In genomic region chr20:63942250-63943006, GRCh38 we compare ENCODE assay signal across 8 cellular contexts. TPM values are rescaled to one million over a fixed set of nuclear protein-coding genes. Genes with fewer than 3 reads are reported as not detected.
DNase-seq lines count a peak whose midpoint lies in the region; ATAC-seq and TF ChIP-seq lines count a peak whose summit lies in the region.

No MANE protein-coding gene starts in this region.

- peaks cover 9% of the 10 kb centered on the region for H3F3A ChIP-seq in PC-3 (ENCODE audit: low read length, unreplicated experiment)

- no peak overlapping the region for H3K4me3 ChIP-seq in rectal smooth muscle tissue (ENCODE audit: low read length)
- no peak overlapping the region for H3K4me3 ChIP-seq in PC-3 (ENCODE audit: low read length)

- no peak for TF ChIP-seq CTCF in PC-3 (conservative IDR thresholded peaks at IDR 0.05; ENCODE audit: low read depth, low read length)

- H3K79me2 ChIP-seq in PC-3 (ENCODE audit: low read length), result peaks cover 18% of the 10 kb centered on the region

- H3K36me3 ChIP-seq in rectal smooth muscle tissue (ENCODE audit: control insufficient read depth, insufficient read depth, low read length) (peaks cover 36% of the 10 kb centered on the region), PC-3 (ENCODE audit: low read depth, low read length) (peaks cover 23% of the 10 kb centered on the region)

- H3K27me3 ChIP-seq in rectal smooth muscle tissue (ENCODE audit: control insufficient read depth, insufficient read depth, low read length) (no peaks in the 10 kb centered on the region), PC-3 (ENCODE audit: low read length) (no peaks in the 10 kb centered on the region)

- H3K4me1 ChIP-seq in rectal smooth muscle tissue (ENCODE audit: control insufficient read depth, insufficient read depth, low read length) (no peaks in the 10 kb centered on the region), PC-3 (ENCODE audit: insufficient read depth, low read length) (peaks cover 4% of the 10 kb centered on the region; the same call in 1 of the 2 replicates)

- CTCF ChIA-PET in PC-3 (lab: Charles Lee), result no interaction called here

- no peak overlapping the region for H2AFZ ChIP-seq in PC-3 (ENCODE audit: low read length)

- H3K9me3 ChIP-seq in PC-3 (ENCODE audit: low read length), result no peaks in the 10 kb centered on the region

- H4K20me1 ChIP-seq in PC-3 (ENCODE audit: low read length), result peaks cover 22% of the 10 kb centered on the region

- POLR2A ChIA-PET in PC-3 (lab: Charles Lee; ENCODE audit: unreplicated experiment), result no interaction called here

- intact Hi-C loops in PC-3 (cut with micrococcal nuclease), result no loop called here

- peak; percentile 78 for DNase-seq in activated CD4-positive, alpha-beta T cell treated with anti-CD3 and anti-CD28 coated beads for 48 hours
- no peak for DNase-seq in activated CD4-positive, alpha-beta T cell treated with anti-CD3 and anti-CD28 coated beads, Interleukin-2, amount 50 U/mL, for 4 hours
- DNase-seq in T-helper 9 cell (peak; percentile 40), epithelial cell of prostate (ENCODE audit: low read depth, low spot score) (no peak), kidney glomerular epithelial cell (lab: John Stamatoyannopoulos, UW) (no peak), HCEC 1CT (no peak), PC-3 (no peak)

- H3K27ac ChIP-seq in epithelial cell of prostate (peak overlapping the region; percentile 97), rectal smooth muscle tissue (ENCODE audit: low read depth, low read length) (peak overlapping the region; percentile 32), PC-3 (ENCODE audit: low read length) (no peak overlapping the region)

- H3K9me2 ChIP-seq in PC-3 (replicated peaks; ENCODE audit: low read length), result no peaks in the 10 kb centered on the region

- no peak for ATAC-seq in PC-3

- H3K4me2 ChIP-seq in PC-3 (ENCODE audit: low read length), result no peak overlapping the region

- H3K9ac ChIP-seq in rectal smooth muscle tissue (ENCODE audit: low read length) (no peak overlapping the region), PC-3 (ENCODE audit: low read length) (no peak overlapping the region)

- BruUV-seq in PC-3 (replicated peaks; lab: Mats Ljungman, UMichigan), result no TSS peak

RNA-seq across cellular contexts. Expression of gene UCKL1, which starts 13.8 kb away (rescaled TPM):
- 37.2 and 47.4 TPM in 2 replicates for total RNA-seq in PC-3 (2014; rRNA removed)

RNA-seq across cellular contexts. Expression of gene ZNF512B, which starts 27.3 kb away (rescaled TPM):
- total RNA-seq in PC-3 (2014; rRNA removed), result 18.0 and 24.1 TPM in 2 replicates

RNA-seq across cellular contexts. Expression of gene SAMD10, which starts 37.0 kb away (rescaled TPM):
- 7.4 and 13.4 TPM in 2 replicates for total RNA-seq in PC-3 (2014; rRNA removed)

RNA-seq across cellular contexts. Expression of gene PRPF6, which starts 38.5 kb away (rescaled TPM):
- 67.1 and 87.2 TPM in 2 replicates for total RNA-seq in PC-3 (2014; rRNA removed)

RNA-seq across cellular contexts. Expression of gene DNAJC5, which starts 47.5 kb away (rescaled TPM):
- 73.7 and 80.1 TPM in 2 replicates for total RNA-seq in PC-3 (2014; rRNA removed)

Comparison
In these comparisons a context has a peak if more than half of its experiments do, and no peak if none do; other contexts are left out.
1. DNase-seq: peak in activated CD4-positive, alpha-beta T cell treated with anti-CD3 and anti-CD28 coated beads for 48 hours (single experiment) and T-helper 9 cell (single experiment); none in activated CD4-positive, alpha-beta T cell treated with anti-CD3 and anti-CD28 coated beads, Interleukin-2, amount 50 U/mL, for 4 hours (0 of 2), epithelial cell of prostate (single experiment), kidney glomerular epithelial cell (single experiment), HCEC 1CT (single experiment) and PC-3 (single experiment).